8 cellular contexts compared by ENCODE assay signal in the genomic region with DNA sequence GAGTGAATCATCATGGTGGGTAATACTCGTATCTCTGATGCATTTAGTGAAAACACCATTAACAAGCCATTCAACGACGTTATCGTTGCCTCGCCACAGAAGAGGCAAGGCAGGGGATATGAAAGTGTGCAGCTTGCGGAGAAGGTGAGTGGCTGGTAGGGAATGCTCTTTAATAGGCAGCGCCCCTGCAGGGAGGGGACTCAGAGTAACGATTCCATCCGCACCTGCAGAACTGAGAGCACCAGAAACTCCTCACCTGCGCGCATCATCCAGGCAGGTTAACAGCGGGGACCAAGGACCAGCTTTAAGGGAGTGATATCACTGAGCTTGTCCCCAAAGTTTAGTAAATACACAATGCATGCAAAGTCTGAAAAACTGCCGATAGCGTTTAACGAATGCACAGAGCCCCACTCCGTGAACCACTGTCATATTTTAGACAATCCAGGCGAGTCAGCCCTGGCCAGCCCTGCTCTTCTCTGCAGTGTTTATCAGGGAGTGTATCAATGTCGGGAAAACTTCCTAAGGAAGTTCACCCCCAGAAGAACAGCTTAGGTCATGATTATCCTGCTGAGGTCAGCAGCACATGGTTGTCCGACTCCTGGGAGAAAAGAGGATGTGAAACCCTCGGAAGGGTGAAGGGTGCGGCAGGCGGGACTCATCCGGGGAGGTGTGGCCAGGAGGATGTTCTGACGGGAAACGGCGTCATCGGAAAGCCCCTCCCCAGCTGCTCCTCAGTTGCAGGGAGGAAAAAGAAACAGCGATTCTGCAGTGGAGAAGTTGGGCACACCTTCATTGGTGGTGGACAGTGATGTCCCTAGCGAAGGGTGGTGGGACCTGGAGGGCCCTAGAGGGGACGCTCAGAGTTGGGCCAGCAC.
DNase-seq lines count a peak whose midpoint lies in the region; ATAC-seq, FAIRE-seq and TF ChIP-seq lines count a peak whose summit lies in the region.

No MANE protein-coding gene starts in this region.

- peak overlapping the region; percentile 41 to 88 (median 63); a peak in 21 of 22 replicates for H3K27ac ChIP-seq in BLaER1 treated with 17β-estradiol and CSF1 and Interleukin-3, amounts not matched to agents 10 nM and 100 nM
- H3K27ac ChIP-seq in dorsolateral prefrontal cortex (peak overlapping the region in 29 of 59 donors; percentile 21 to 80 (median 45)), osteoblast (ENCODE audit: low read depth, low read length) (no peak overlapping the region)

- no peaks in the 10 kb centered on the region for H3K27me3 ChIP-seq in BLaER1 treated with 17β-estradiol and CSF1 and Interleukin-3, amounts not matched to agents 10 nM and 100 nM
- no peaks in the 10 kb centered on the region for H3K27me3 ChIP-seq in dorsolateral prefrontal cortex
- H3K27me3 ChIP-seq in osteoblast (ENCODE audit: insufficient read depth, low read length) = no peaks in the 10 kb centered on the region

- peak overlapping the region in 6 of 11 experiments; percentile 18 to 72 (median 48); a peak in 7 of 22 replicates for H3K9ac ChIP-seq in BLaER1 treated with 17β-estradiol and CSF1 and Interleukin-3, amounts not matched to agents 10 nM and 100 nM

- intact Hi-C loops in dorsolateral prefrontal cortex (cut with DNase I) = no loop called here

- FAIRE-seq in urothelium cell line (lab: Jason Lieb, UNC) = no peak
- no peak for FAIRE-seq in RCC 7860 (lab: Jason Lieb, UNC)

- peak overlapping the region; percentile 40 to 87 (median 55) for H3K4me2 ChIP-seq in BLaER1 treated with 17β-estradiol and CSF1 and Interleukin-3, amounts not matched to agents 10 nM and 100 nM
- H3K4me2 ChIP-seq in osteoblast (ENCODE audit: insufficient read depth, low read length) = no peak overlapping the region

- H2AFZ ChIP-seq in osteoblast (ENCODE audit: low read length) = peak overlapping the region; percentile 47

- H3K36me3 ChIP-seq in BLaER1 treated with 17β-estradiol and CSF1 and Interleukin-3, amounts not matched to agents 10 nM and 100 nM = 0 out of 22 replicates have a peak, but pooled peaks cover 0 to 9% (median 0%) of the 10 kb centered on the region in 11 experiments
- no peaks in the 10 kb centered on the region for H3K36me3 ChIP-seq in osteoblast (ENCODE audit: insufficient read depth, low read length)

- H3K4me3 ChIP-seq in BLaER1 treated with 17β-estradiol and CSF1 and Interleukin-3, amounts not matched to agents 10 nM and 100 nM = no peak overlapping the region
- H3K4me3 ChIP-seq in dorsolateral prefrontal cortex = no peak overlapping the region
- no peak overlapping the region for H3K4me3 ChIP-seq in osteoblast (ENCODE audit: insufficient read depth, low read length)

- no peaks in the 10 kb centered on the region for H4K20me1 ChIP-seq in BLaER1 treated with 17β-estradiol and CSF1 and Interleukin-3, amounts not matched to agents 10 nM and 100 nM
- no peaks in the 10 kb centered on the region for H4K20me1 ChIP-seq in osteoblast (ENCODE audit: insufficient read depth, low read length)

- TF ChIP-seq CTCF in dorsolateral prefrontal cortex (IDR thresholded peaks at IDR 0.05 in 54 of 56, conservative IDR thresholded peaks at IDR 0.05 in 2 of 56; ENCODE audit: low read depth in 1 of 56, partially characterized antibody in 56 of 56) (no peak), osteoblast (IDR thresholded peaks at IDR 0.05; ENCODE audit: extremely low read depth, low read depth, low read length) (no peak)

- no peaks in the 10 kb centered on the region for H3K79me2 ChIP-seq in osteoblast (ENCODE audit: insufficient read depth, low read length)

- peaks cover 12 to 38% (median 19%) of the 10 kb centered on the region in 11 experiments for H3K9me3 ChIP-seq in BLaER1 treated with 17β-estradiol and CSF1 and Interleukin-3, amounts not matched to agents 10 nM and 100 nM (replicated peaks in 1 of 11)
- no peaks in the 10 kb centered on the region for H3K9me3 ChIP-seq in osteoblast (ENCODE audit: low read depth, low read length)

- peaks cover 25 to 75% (median 33%) of the 10 kb centered on the region in 10 experiments for H3K4me1 ChIP-seq in BLaER1 treated with 17β-estradiol and CSF1 and Interleukin-3, amounts not matched to agents 10 nM and 100 nM
- H3K4me1 ChIP-seq in osteoblast (ENCODE audit: insufficient read depth, low read length) = no peaks in the 10 kb centered on the region

- peak; percentile 74 for ATAC-seq in HG02870 (IDR thresholded peaks at IDR 0.05; ENCODE audit: unreplicated experiment)
- ATAC-seq in activated CD4-positive, CD25-positive, alpha-beta regulatory T cell treated with anti-CD3 and anti-CD28 coated beads, Interleukin-2, amount 50 U/mL, for 24 hours = peak; percentile 78 to 85

- DNase-seq in dorsolateral prefrontal cortex (peak in 6 of 10 donors; percentile 30 to 57 (median 42)), osteoblast (ENCODE audit: insufficient read length, low spot score, missing footprints) (peak; percentile 50), urothelium cell line (ENCODE audit: low spot score) (peak; percentile 77), HCEC 1CT (no peak), RCC 7860 (ENCODE audit: low spot score) (no peak)

Comparison
In these comparisons a context has a peak if more than half of its experiments do, and no peak if none do; other contexts are left out.
1. DNase-seq: peak in dorsolateral prefrontal cortex (6 of 10), osteoblast (single experiment) and urothelium cell line (single experiment); none in HCEC 1CT (single experiment) and RCC 7860 (single experiment).